8 cellular contexts compared by ENCODE assay signal in genomic region chr7:24727165-24728120, GRCh38. TPM values are rescaled to one million over a fixed set of nuclear protein-coding genes. Genes with fewer than 3 reads are reported as not detected.
DNase-seq lines count a peak whose midpoint lies in the region; ATAC-seq, FAIRE-seq and TF ChIP-seq lines count a peak whose summit lies in the region.

No MANE protein-coding gene starts in this region.

- TF ChIP-seq POLR2A in GM12891 (IDR thresholded peaks at IDR 0.05; ENCODE audit: low read depth, low read length) = no peak

- DNase-seq in GM12891 (ENCODE audit: insufficient read length, low spot score) (no peak), fibroblast of the aortic adventitia (ENCODE audit: low read depth) (peak; percentile 76), A172 (ENCODE audit: low spot score) (no peak), NCI-H1048 (lab: John Stamatoyannopoulos, UW) (no peak)
- DNase-seq in central memory CD4-positive, alpha-beta T cell = no peak
- DNase-seq in effector CD4-positive, alpha-beta T cell = no peak

- ATAC-seq in GM21381 (IDR thresholded peaks at IDR 0.05; ENCODE audit: unreplicated experiment) (peak; percentile 60), HG03354 (IDR thresholded peaks at IDR 0.05; ENCODE audit: poor library complexity, severe bottlenecking, unreplicated experiment) (peak; percentile 80)

- TF ChIP-seq CTCF in fibroblast of the aortic adventitia (IDR thresholded peaks at IDR 0.05; ENCODE audit: insufficient read depth, low read length) = no peak

- FAIRE-seq in GM12891 (lab: Jason Lieb, UNC) = peak; percentile 92

- no peak overlapping the region for H3K4me3 ChIP-seq in fibroblast of the aortic adventitia (ENCODE audit: low read depth, low read length)

TF ChIP-seq in GM12891, 5 proteins besides CTCF, POLR2A, EP300 and RAD21:
- TF ChIP-seq POLR2AphosphoS5 (IDR thresholded peaks at IDR 0.05; ENCODE audit: low read depth, low read length) = no peak
- no peak for TF ChIP-seq TAF1 (IDR thresholded peaks at IDR 0.05; ENCODE audit: low read depth, low read length)
- peak; percentile 84 for TF ChIP-seq SPI1 (IDR thresholded peaks at IDR 0.05; ENCODE audit: low read depth, low read length)

RNA-seq across cellular contexts. Expression of gene GSDME, which starts 29.8 kb away (rescaled TPM):
- polyA plus RNA-seq in GM12891 (2012; ENCODE audit: low read depth, missing spikeins) = 122 TPM
- total RNA-seq in fibroblast of the aortic adventitia (ENCODE audit: low replicate concordance) = 43.3 and 59.9 TPM in 2 replicates
- 39.0 and 43.0 TPM in 2 replicates for total RNA-seq in A172 (2014; rRNA removed; shearing (Covaris generic))
